Comparison of ENCODE assay signal across 14 cellular contexts in genomic region chr14:94062344-94062904, GRCh38. TPM values are rescaled to one million over a fixed set of nuclear protein-coding genes. Genes with fewer than 3 reads are reported as not detected.
DNase-seq lines count a peak whose midpoint lies in the region; ATAC-seq, FAIRE-seq and TF ChIP-seq lines count a peak whose summit lies in the region.
"Had no signal": no experiment of that assay in that cellular context is flagged by ENCODE, and none has a peak within 500 bp of the region (broad histone marks: within the 10 kb centered on the region; RNA-seq: fewer than 3 reads in every experiment).

No MANE protein-coding gene starts in this region.

- H4K20me1 ChIP-seq in keratinocyte (ENCODE audit: control insufficient read depth, extremely low read depth, insufficient read depth, low read length), result no peaks in the 10 kb centered on the region
- H4K20me1 ChIP-seq in Karpas-422 (ENCODE audit: insufficient read depth, low read depth, low read length), result peaks cover 61% of the 10 kb centered on the region

- H3K9ac ChIP-seq in keratinocyte (ENCODE audit: control insufficient read depth, extremely low read depth, insufficient read depth, low read length) (no peak overlapping the region), Karpas-422 (ENCODE audit: low read length) (no peak overlapping the region)

- H3K9me3 ChIP-seq in keratinocyte (ENCODE audit: control insufficient read depth, low read depth, low read length) (no peaks in the 10 kb centered on the region), Karpas-422 (ENCODE audit: low read length) (no peaks in the 10 kb centered on the region), BE2C (peaks cover under 1% of the 10 kb centered on the region; the same call in 1 of the 2 replicates)

- H3K27me3 ChIP-seq in keratinocyte (ENCODE audit: control insufficient read depth, extremely low read depth, insufficient read depth, low read length) (no peaks in the 10 kb centered on the region), Karpas-422 (ENCODE audit: low read length) (no peaks in the 10 kb centered on the region), BE2C (no peaks in the 10 kb centered on the region)

- peak; percentile 53 for DNase-seq in AG20443 (ENCODE audit: low spot score)
- DNase-seq in HPDE6-E6E7 (ENCODE audit: extremely low spot score), result peak; percentile 84
- peak; percentile 84 for DNase-seq in astrocyte of the hippocampus (ENCODE audit: low read depth, low spot score)
- no peak for DNase-seq in keratinocyte (ENCODE audit: low read depth, low spot score)
- DNase-seq in Karpas-422, result no peak
- no peak for DNase-seq in BE2C
- no peak for DNase-seq in RKO (ENCODE audit: low spot score)
- DNase-seq: activated naive CD4-positive, alpha-beta T cell treated with Interleukin-2 at 50 U/mL for 16 hours; NCI-H1694 treated with DMSO at 0.1 percent for 48 hours; NCI-H774 had no signal

- H3K4me2 ChIP-seq in keratinocyte (ENCODE audit: control insufficient read depth, extremely low read depth, insufficient read depth, low read depth, low read length), result no peak overlapping the region
- no peak overlapping the region for H3K4me2 ChIP-seq in Karpas-422 (ENCODE audit: low read depth, low read length, poor library complexity, severe bottlenecking)

- H3K9me2 ChIP-seq in Karpas-422 (replicated peaks; ENCODE audit: insufficient read depth, low read length), result no peaks in the 10 kb centered on the region

- dilution Hi-C loops in keratinocyte (cut with MboI; ENCODE audit: extremely low pct_ligation_motif_present, low sequenced_read_pairs), result no loop called here

- H3K36me3 ChIP-seq in keratinocyte (ENCODE audit: control insufficient read depth in 2 of 2, extremely low read depth in 1 of 2, insufficient read depth in 2 of 2, low read length in 2 of 2), result peaks cover 18 to 31% of the 10 kb centered on the region in 2 experiments
- H3K36me3 ChIP-seq in Karpas-422 (ENCODE audit: insufficient read depth, low read length), result peaks cover 51% of the 10 kb centered on the region
- H3K36me3 ChIP-seq in BE2C, result peaks cover 64% of the 10 kb centered on the region

- no peak for TF ChIP-seq CTCF in keratinocyte (optimal IDR thresholded peaks at IDR 0.05 in 1 of 3, IDR thresholded peaks at IDR 0.05 in 1 of 3, conservative IDR thresholded peaks at IDR 0.05 in 1 of 3; ENCODE audit: extremely low read depth in 1 of 3, insufficient read depth in 2 of 3, low read length in 3 of 3)
- no peak for TF ChIP-seq CTCF in BE2C (IDR thresholded peaks at IDR 0.05; ENCODE audit: low read depth, low read length)

- no peak for ATAC-seq in GM19023 (IDR thresholded peaks at IDR 0.05; ENCODE audit: unreplicated experiment)

- H3K79me2 ChIP-seq in keratinocyte (ENCODE audit: control insufficient read depth, insufficient read depth, low read length) (peaks cover 55% of the 10 kb centered on the region), Karpas-422 (ENCODE audit: low read length) (peaks cover 92% of the 10 kb centered on the region)

- H3K27ac ChIP-seq in keratinocyte (ENCODE audit: control insufficient read depth, insufficient read depth, low read length) (peak overlapping the region; percentile 10), Karpas-422 (ENCODE audit: low read length) (no peak overlapping the region)
- H3K27ac ChIP-seq: HL-60, SK-N-MC had no signal

- peak; percentile 74 for FAIRE-seq in keratinocyte (lab: Jason Lieb, UNC)
- FAIRE-seq: D721Med had no signal

- H2AFZ ChIP-seq in keratinocyte (ENCODE audit: control insufficient read depth, low read length), result no peak overlapping the region
- no peak overlapping the region for H2AFZ ChIP-seq in Karpas-422 (ENCODE audit: low read length)

- H3K4me3 ChIP-seq in keratinocyte (ENCODE audit: control insufficient read depth in 2 of 3, extremely low read depth in 1 of 3, insufficient read depth in 2 of 3, low read depth in 1 of 3, low read length in 3 of 3) (no peak overlapping the region), Karpas-422 (ENCODE audit: low read length) (no peak overlapping the region), BE2C (ENCODE audit: low read depth, low read length) (no peak overlapping the region)
- H3K4me3 ChIP-seq: SK-N-MC had no signal

- peaks cover 30% of the 10 kb centered on the region for H3K4me1 ChIP-seq in keratinocyte (ENCODE audit: control insufficient read depth, extremely low read depth, insufficient read depth, low read length)
- peaks cover 6% of the 10 kb centered on the region; the same call in 1 of the 2 replicates for H3K4me1 ChIP-seq in Karpas-422 (ENCODE audit: low read length)
- peaks cover 8% of the 10 kb centered on the region for H3K4me1 ChIP-seq in BE2C

- no peaks in the 10 kb centered on the region for H3K9me1 ChIP-seq in keratinocyte (ENCODE audit: control insufficient read depth, extremely low read depth, insufficient read depth, low read length)

RNA-seq across cellular contexts. Expression of gene DDX24, which starts 18.6 kb away (rescaled TPM):
- polyA plus RNA-seq in keratinocyte, result 171 to 179 TPM (median 172 TPM) in 3 replicates
- polyA plus RNA-seq in keratinocyte (2011; ENCODE audit: low read depth), result 251 TPM
- polyA plus RNA-seq in keratinocyte (2011; cell fraction: cytosol; rRNA removed), result 124 and 159 TPM in 2 replicates
- 237 and 260 TPM in 2 replicates for polyA plus RNA-seq in keratinocyte (2011; cell fraction: nucleus; rRNA removed)
- polyA plus RNA-seq in keratinocyte (2012; ENCODE audit: low replicate concordance), result 128 and 144 TPM in 2 replicates
- 63.3 to 137 TPM (median 126 TPM) in 3 replicates for polyA minus RNA-seq in keratinocyte
- polyA minus RNA-seq in keratinocyte (2011; cell fraction: cytosol; rRNA and poly(A)+ RNA removed), result 56.6 TPM
- polyA minus RNA-seq in keratinocyte (2011; cell fraction: nucleus; rRNA and poly(A)+ RNA removed), result 69.4 and 106 TPM in 2 replicates
- 217 and 248 TPM in 2 replicates for total RNA-seq in Karpas-422 (2014; rRNA removed; shearing (Covaris generic); ENCODE audit: low replicate concordance)
- polyA plus RNA-seq in BE2C (2012; ENCODE audit: insufficient read depth, insufficient read length, low read depth), result 209 TPM

RNA-seq across cellular contexts. Expression of gene IFI27L1, which starts 18.7 kb away (rescaled TPM):
- polyA plus RNA-seq in keratinocyte, result 17.4 to 25.0 TPM (median 18.9 TPM) in 3 replicates
- 5.6 TPM for polyA plus RNA-seq in keratinocyte (2011; ENCODE audit: low read depth)
- polyA plus RNA-seq in keratinocyte (2011; cell fraction: cytosol; rRNA removed), result 10.0 and 19.6 TPM in 2 replicates
- polyA plus RNA-seq in keratinocyte (2011; cell fraction: nucleus; rRNA removed), result 20.2 and 23.1 TPM in 2 replicates
- polyA plus RNA-seq in keratinocyte (2012; ENCODE audit: low replicate concordance), result 10.5 and 19.4 TPM in 2 replicates
- 5.7 to 11.1 TPM (median 5.9 TPM) in 3 replicates for polyA minus RNA-seq in keratinocyte
- 13.8 TPM for polyA minus RNA-seq in keratinocyte (2011; cell fraction: cytosol; rRNA and poly(A)+ RNA removed)
- 2.9 and 3.9 TPM in 2 replicates for polyA minus RNA-seq in keratinocyte (2011; cell fraction: nucleus; rRNA and poly(A)+ RNA removed)
- 7.8 and 17.6 TPM in 2 replicates for total RNA-seq in Karpas-422 (2014; rRNA removed; shearing (Covaris generic); ENCODE audit: low replicate concordance)
- 23.1 TPM for polyA plus RNA-seq in BE2C (2012; ENCODE audit: insufficient read depth, insufficient read length, low read depth)

RNA-seq across cellular contexts. Expression of gene OTUB2, which starts 36.3 kb away (rescaled TPM):
- 2.6 to 4.8 TPM (median 3.5 TPM) in 3 replicates for polyA plus RNA-seq in keratinocyte
- 3.0 TPM for polyA plus RNA-seq in keratinocyte (2011; ENCODE audit: low read depth)
- 3.5 and 3.6 TPM in 2 replicates for polyA plus RNA-seq in keratinocyte (2011; cell fraction: cytosol; rRNA removed)
- 4.5 and 5.3 TPM in 2 replicates for polyA plus RNA-seq in keratinocyte (2011; cell fraction: nucleus; rRNA removed)
- polyA plus RNA-seq in keratinocyte (2012; ENCODE audit: low replicate concordance), result 4.5 and 4.7 TPM in 2 replicates
- 8.5 to 14.3 TPM (median 10.1 TPM) in 3 replicates for polyA minus RNA-seq in keratinocyte
- polyA minus RNA-seq in keratinocyte (2011; cell fraction: cytosol; rRNA and poly(A)+ RNA removed), result 8.8 TPM
- 5.2 and 8.1 TPM in 2 replicates for polyA minus RNA-seq in keratinocyte (2011; cell fraction: nucleus; rRNA and poly(A)+ RNA removed)
- total RNA-seq in Karpas-422 (2014; rRNA removed; shearing (Covaris generic); ENCODE audit: low replicate concordance), result not detected in 2 replicates
- 1.3 TPM for polyA plus RNA-seq in BE2C (2012; ENCODE audit: insufficient read depth, insufficient read length, low read depth)

RNA-seq across cellular contexts. Expression of gene IFI27, which starts 48.1 kb away (rescaled TPM):
- polyA plus RNA-seq in keratinocyte, result 1,132 to 3,594 TPM (median 2,783 TPM) in 3 replicates
- polyA plus RNA-seq in keratinocyte (2011; ENCODE audit: low read depth), result 20.3 TPM
- 1,962 and 3,733 TPM in 2 replicates for polyA plus RNA-seq in keratinocyte (2011; cell fraction: cytosol; rRNA removed)
- polyA plus RNA-seq in keratinocyte (2011; cell fraction: nucleus; rRNA removed), result 1,216 and 1,507 TPM in 2 replicates
- 221 and 1,754 TPM in 2 replicates for polyA plus RNA-seq in keratinocyte (2012; ENCODE audit: low replicate concordance)
- 758 to 2,926 TPM (median 795 TPM) in 3 replicates for polyA minus RNA-seq in keratinocyte
- 1,322 TPM for polyA minus RNA-seq in keratinocyte (2011; cell fraction: cytosol; rRNA and poly(A)+ RNA removed)
- 228 and 282 TPM in 2 replicates for polyA minus RNA-seq in keratinocyte (2011; cell fraction: nucleus; rRNA and poly(A)+ RNA removed)
- total RNA-seq in Karpas-422 (2014; rRNA removed; shearing (Covaris generic); ENCODE audit: low replicate concordance), result 0.48 and 1.1 TPM in 2 replicates
- 9.5 TPM for polyA plus RNA-seq in BE2C (2012; ENCODE audit: insufficient read depth, insufficient read length, low read depth)

Comparison
In these comparisons a context has a peak if more than half of its experiments do, and no peak if none do; other contexts are left out.
1. DNase-seq: peak in AG20443 (single experiment), HPDE6-E6E7 (single experiment) and astrocyte of the hippocampus (single experiment); none in keratinocyte (single experiment), Karpas-422 (single experiment), BE2C (single experiment) and RKO (single experiment).